ENCODE assay signal across 8 cellular contexts in the genomic region with DNA sequence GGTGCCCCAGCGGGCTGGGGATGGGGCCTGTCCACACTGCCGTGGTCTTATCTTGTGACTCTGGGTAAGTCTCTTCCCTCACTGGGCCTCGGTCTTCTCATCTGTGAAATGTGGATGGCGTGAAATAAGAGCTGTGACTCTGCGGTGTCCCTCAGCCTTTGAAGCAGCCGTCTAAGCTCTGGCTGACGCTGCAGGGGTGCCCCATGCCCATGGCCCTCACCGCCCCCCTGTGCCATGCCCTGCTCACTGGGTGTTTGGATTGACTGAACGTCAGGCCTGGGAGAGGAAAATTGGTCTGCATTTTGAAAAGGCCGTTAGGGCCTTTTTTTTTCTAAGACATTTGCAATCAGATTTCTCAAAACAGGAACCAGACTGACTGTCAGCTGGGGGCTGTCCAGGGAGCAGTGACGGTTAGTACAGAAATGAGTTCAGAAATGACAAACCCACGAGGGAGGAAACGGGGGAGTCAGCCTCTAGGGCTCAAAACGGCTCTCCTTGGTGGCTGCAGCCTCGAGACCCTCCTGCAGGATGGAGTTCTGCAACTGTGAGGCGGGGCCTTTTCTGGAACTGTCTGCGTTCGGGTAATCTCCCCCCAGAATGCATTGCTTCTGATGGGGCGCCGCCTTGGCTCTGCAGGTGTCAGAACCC. TPM values are rescaled to one million over a fixed set of nuclear protein-coding genes. Genes with fewer than 3 reads are reported as not detected.
A peak's percentile ranks its signal among the peaks of the same experiment; 100 is the strongest.
DNase-seq lines count a peak whose midpoint lies in the region; ATAC-seq and TF ChIP-seq lines count a peak whose summit lies in the region.

No MANE protein-coding gene starts in this region.

- no peak overlapping the region for H2AFZ ChIP-seq in GM23338

- intact Hi-C loops in CD8-positive, alpha-beta T cell (cut with DNase I, micrococcal nuclease): loop anchor here (1.0 to 5.0 kb wide), 3 partner anchors 9 to 104 kb away; a partner anchor contains a TSS
- intact Hi-C loops in upper lobe of right lung (cut with DNase I): no loop called here

- H3K27ac Mint-ChIP-seq in CD8-positive, alpha-beta T cell: peak overlapping the region; percentile 95
- H3K27ac Mint-ChIP-seq in GM23338: no peak overlapping the region

- H3F3A ChIP-seq in GM23338 (replicated peaks; ENCODE audit: low read depth): peaks cover 18% of the 10 kb centered on the region

- H3K4me1 ChIP-seq in CD8-positive, alpha-beta T cell (ENCODE audit: insufficient read depth, low read length): peaks cover 63% of the 10 kb centered on the region
- peaks cover 21% of the 10 kb centered on the region for H3K4me1 ChIP-seq in GM23338 (ENCODE audit: insufficient read depth)
- H3K4me1 ChIP-seq in muscle layer of duodenum (ENCODE audit: control insufficient read depth in 1 of 2, insufficient read depth in 2 of 2, low read length in 2 of 2): peaks cover 35 to 68% of the 10 kb centered on the region in 2 donors
- peaks cover 65% of the 10 kb centered on the region for H3K4me1 ChIP-seq in upper lobe of right lung

- H3K27me3 Mint-ChIP-seq in CD8-positive, alpha-beta T cell (ENCODE audit: low read depth): no peaks in the 10 kb centered on the region
- H3K27me3 Mint-ChIP-seq in GM23338 (ENCODE audit: insufficient read depth, low read depth, poor library complexity): peaks cover 14% of the 10 kb centered on the region

- CTCF ChIA-PET in CD8-positive, alpha-beta T cell (lab: Charles Lee): interaction anchor here (0.8 to 7.5 kb wide), 18 partner anchors 8 to 124 kb away, joined by 3 to 77 read pairs (median 5); a partner anchor contains a TSS

- H3K4me3 Mint-ChIP-seq in CD8-positive, alpha-beta T cell: peak overlapping the region; percentile 94
- peak overlapping the region; percentile 95 for H3K4me3 Mint-ChIP-seq in GM23338

- peak overlapping the region; percentile 85 for H3K4me3 ChIP-seq in CD8-positive, alpha-beta T cell (ENCODE audit: low read depth, low read length)
- H3K4me3 ChIP-seq in GM23338 (peak overlapping the region; percentile 92; the same call in 1 of the 2 replicates), cardiac fibroblast (replicated peaks in 1 of 2; ENCODE audit: low read depth in 2 of 2, low read length in 2 of 2) (peak overlapping the region; percentile 85 to 91), muscle layer of duodenum (ENCODE audit: low read depth in 1 of 2, low read length in 2 of 2) (peak overlapping the region; percentile 78 to 86), upper lobe of right lung (peak overlapping the region; percentile 93)

- TF ChIP-seq CTCF in CD8-positive, alpha-beta T cell (IDR thresholded peaks at IDR 0.05): no peak
- no peak for TF ChIP-seq CTCF in GM23338 (conservative IDR thresholded peaks at IDR 0.05; ENCODE audit: low read depth in 2 of 2)
- no peak for TF ChIP-seq CTCF in cardiac fibroblast (IDR thresholded peaks at IDR 0.05; ENCODE audit: low read depth, low read length)
- TF ChIP-seq CTCF in upper lobe of right lung (IDR thresholded peaks at IDR 0.05): no peak

- H3K4me1 Mint-ChIP-seq in CD8-positive, alpha-beta T cell (ENCODE audit: low read depth): peaks cover 75% of the 10 kb centered on the region
- H3K4me1 Mint-ChIP-seq in GM23338: peaks cover 53% of the 10 kb centered on the region

- POLR2A ChIA-PET in CD8-positive, alpha-beta T cell (lab: Charles Lee): interaction anchor here (0.6 to 15.2 kb wide), 9 partner anchors 8 to 85 kb away, joined by 3 to 426 read pairs (median 5); a partner anchor contains a TSS

- no peaks in the 10 kb centered on the region for H3K9me3 ChIP-seq in CD8-positive, alpha-beta T cell (ENCODE audit: low read length)
- H3K9me3 ChIP-seq in muscle layer of duodenum (ENCODE audit: control insufficient read depth in 1 of 2, low read length in 2 of 2) (no peaks in the 10 kb centered on the region), upper lobe of right lung (no peaks in the 10 kb centered on the region)

- no peaks in the 10 kb centered on the region for H3K27me3 ChIP-seq in CD8-positive, alpha-beta T cell (ENCODE audit: insufficient read depth, low read length)
- H3K27me3 ChIP-seq in GM23338 (ENCODE audit: insufficient read depth) (no peaks in the 10 kb centered on the region), muscle layer of duodenum (ENCODE audit: low read depth, low read length) (no peaks in the 10 kb centered on the region), upper lobe of right lung (no peaks in the 10 kb centered on the region)

- peak; percentile 47 for ATAC-seq in CD8-positive, alpha-beta T cell
- ATAC-seq in GM23338: no peak
- peak; percentile 31 for ATAC-seq in upper lobe of right lung

- peaks cover 20% of the 10 kb centered on the region for H3K36me3 ChIP-seq in CD8-positive, alpha-beta T cell (ENCODE audit: insufficient read depth, low read length)
- H3K36me3 ChIP-seq in GM23338 (ENCODE audit: insufficient read depth) (peaks cover 3% of the 10 kb centered on the region; the same call in 1 of the 2 replicates), muscle layer of duodenum (ENCODE audit: control insufficient read depth in 1 of 2, insufficient read depth in 2 of 2, low read length in 2 of 2) (no peaks in the 10 kb centered on the region), upper lobe of right lung (peaks cover 15% of the 10 kb centered on the region)

- peak overlapping the region; percentile 58 for H3K27ac ChIP-seq in CD8-positive, alpha-beta T cell (ENCODE audit: low read depth, low read length)
- no peak overlapping the region for H3K27ac ChIP-seq in GM23338 (ENCODE audit: low read depth)
- peak overlapping the region; percentile 84 for H3K27ac ChIP-seq in muscle layer of duodenum (ENCODE audit: low read length)
- peak overlapping the region; percentile 93 for H3K27ac ChIP-seq in upper lobe of right lung

- H3K9me2 ChIP-seq in GM23338 (ENCODE audit: insufficient read depth): no peaks in the 10 kb centered on the region

- peaks cover 17% of the 10 kb centered on the region; the same call in 1 of the 2 replicates for H4K20me1 ChIP-seq in GM23338 (replicated peaks; ENCODE audit: insufficient read depth)

- H3K79me2 ChIP-seq in GM23338 (replicated peaks; ENCODE audit: insufficient read depth): peaks cover 61% of the 10 kb centered on the region

- H3K36me3 Mint-ChIP-seq in CD8-positive, alpha-beta T cell: peaks cover 45% of the 10 kb centered on the region
- H3K36me3 Mint-ChIP-seq in GM23338 (ENCODE audit: low read depth): peaks cover 15% of the 10 kb centered on the region; the same call in 2 of the 3 replicates

- H3K9me3 Mint-ChIP-seq in CD8-positive, alpha-beta T cell: no peaks in the 10 kb centered on the region
- no peaks in the 10 kb centered on the region for H3K9me3 Mint-ChIP-seq in GM23338

- peak; percentile 41 to 83 (median 71) for DNase-seq in CD8-positive, alpha-beta T cell
- no peak for DNase-seq in GM23338 (ENCODE audit: low spot score)
- DNase-seq in SKM-1 (lab: John Stamatoyannopoulos, UW; ENCODE audit: unreplicated experiment): peak; percentile 86
- no peak for DNase-seq in cardiac fibroblast (ENCODE audit: low read depth in 2 of 2)
- peak; percentile 67 for DNase-seq in upper lobe of right lung
- DNase-seq in DMS79 treated with DMSO at 0.1 percent for 48 hours (lab: John Stamatoyannopoulos, UW): no peak
- no peak for DNase-seq in NCI-H446 (lab: John Stamatoyannopoulos, UW)

- H3K4me2 ChIP-seq in GM23338: 0 out of 2 replicates have a peak overlapping the region, but pooled peaks have one; percentile 97

TF ChIP-seq in GM23338, 12 proteins besides CTCF, POLR2A, EP300 and RAD21 (continues in another document):
- TF ChIP-seq JUNB (IDR thresholded peaks at IDR 0.05; ENCODE audit: unreplicated experiment): no peak
- TF ChIP-seq EZH2phosphoT487 (IDR thresholded peaks at IDR 0.05; ENCODE audit: unreplicated experiment): no peak
- no peak for TF ChIP-seq EZH2 (IDR thresholded peaks at IDR 0.05; ENCODE audit: low read depth, unreplicated experiment)
- TF ChIP-seq CREB1 (CRISPR knock-in tag; IDR thresholded peaks at IDR 0.05; ENCODE audit: low read depth): no peak
- TF ChIP-seq, protein P1, sequence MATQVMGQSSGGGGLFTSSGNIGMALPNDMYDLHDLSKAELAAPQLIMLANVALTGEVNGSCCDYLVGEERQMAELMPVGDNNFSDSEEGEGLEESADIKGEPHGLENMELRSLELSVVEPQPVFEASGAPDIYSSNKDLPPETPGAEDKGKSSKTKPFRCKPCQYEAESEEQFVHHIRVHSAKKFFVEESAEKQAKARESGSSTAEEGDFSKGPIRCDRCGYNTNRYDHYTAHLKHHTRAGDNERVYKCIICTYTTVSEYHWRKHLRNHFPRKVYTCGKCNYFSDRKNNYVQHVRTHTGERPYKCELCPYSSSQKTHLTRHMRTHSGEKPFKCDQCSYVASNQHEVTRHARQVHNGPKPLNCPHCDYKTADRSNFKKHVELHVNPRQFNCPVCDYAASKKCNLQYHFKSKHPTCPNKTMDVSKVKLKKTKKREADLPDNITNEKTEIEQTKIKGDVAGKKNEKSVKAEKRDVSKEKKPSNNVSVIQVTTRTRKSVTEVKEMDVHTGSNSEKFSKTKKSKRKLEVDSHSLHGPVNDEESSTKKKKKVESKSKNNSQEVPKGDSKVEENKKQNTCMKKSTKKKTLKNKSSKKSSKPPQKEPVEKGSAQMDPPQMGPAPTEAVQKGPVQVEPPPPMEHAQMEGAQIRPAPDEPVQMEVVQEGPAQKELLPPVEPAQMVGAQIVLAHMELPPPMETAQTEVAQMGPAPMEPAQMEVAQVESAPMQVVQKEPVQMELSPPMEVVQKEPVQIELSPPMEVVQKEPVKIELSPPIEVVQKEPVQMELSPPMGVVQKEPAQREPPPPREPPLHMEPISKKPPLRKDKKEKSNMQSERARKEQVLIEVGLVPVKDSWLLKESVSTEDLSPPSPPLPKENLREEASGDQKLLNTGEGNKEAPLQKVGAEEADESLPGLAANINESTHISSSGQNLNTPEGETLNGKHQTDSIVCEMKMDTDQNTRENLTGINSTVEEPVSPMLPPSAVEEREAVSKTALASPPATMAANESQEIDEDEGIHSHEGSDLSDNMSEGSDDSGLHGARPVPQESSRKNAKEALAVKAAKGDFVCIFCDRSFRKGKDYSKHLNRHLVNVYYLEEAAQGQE (IDR thresholded peaks at IDR 0.05; ENCODE audit: unreplicated experiment): no peak

RNA-seq across cellular contexts. Expression of a gene that starts 1.9 kb away (rescaled TPM):
- total RNA-seq in CD8-positive, alpha-beta T cell: 100 to 1,000 TPM; 356 to 371 TPM
- 62.2 and 72.5 TPM in 2 replicates for total RNA-seq in GM23338 (2014; rRNA removed; shearing (Covaris generic))
- polyA plus RNA-seq in GM23338 (2016; fragmentation: Nextera tagmentation; extraction: Ambion mirVana): 19.5 and 21.7 TPM in 2 replicates
- total RNA-seq in upper lobe of right lung: 98.4 TPM

RNA-seq across cellular contexts. Expression of a gene that starts 20.9 kb away (rescaled TPM):
- total RNA-seq in CD8-positive, alpha-beta T cell: 100 to 1,000 TPM; 152 TPM
- 15.7 and 30.8 TPM in 2 replicates for total RNA-seq in GM23338 (2014; rRNA removed; shearing (Covaris generic))
- 19.5 and 20.3 TPM in 2 replicates for polyA plus RNA-seq in GM23338 (2016; fragmentation: Nextera tagmentation; extraction: Ambion mirVana)
- total RNA-seq in upper lobe of right lung: 59.4 TPM

RNA-seq across cellular contexts. Expression of a gene that starts 35.2 kb away (rescaled TPM):
- 1 to 10 TPM; 5.9 to 9.9 TPM for total RNA-seq in CD8-positive, alpha-beta T cell
- 40.0 and 45.8 TPM in 2 replicates for total RNA-seq in GM23338 (2014; rRNA removed; shearing (Covaris generic))
- 17.8 and 25.1 TPM in 2 replicates for polyA plus RNA-seq in GM23338 (2016; fragmentation: Nextera tagmentation; extraction: Ambion mirVana)
- 36.4 TPM for total RNA-seq in upper lobe of right lung

Comparison
In these comparisons a context has a peak if more than half of its experiments do, and no peak if none do; other contexts are left out.
1. DNase-seq: peak in CD8-positive, alpha-beta T cell (7 of 7), SKM-1 (single experiment) and upper lobe of right lung (single experiment); none in GM23338 (single experiment), cardiac fibroblast (0 of 2), DMS79 treated with DMSO at 0.1 percent for 48 hours (single experiment) and NCI-H446 (0 of 2).
2. Peak in every context shown above with its lines, with median percentiles within 50 percentile points of each other: H3K4me3 ChIP-seq.